ENCODE assay signal across 1 cellular context in the genomic region with DNA sequence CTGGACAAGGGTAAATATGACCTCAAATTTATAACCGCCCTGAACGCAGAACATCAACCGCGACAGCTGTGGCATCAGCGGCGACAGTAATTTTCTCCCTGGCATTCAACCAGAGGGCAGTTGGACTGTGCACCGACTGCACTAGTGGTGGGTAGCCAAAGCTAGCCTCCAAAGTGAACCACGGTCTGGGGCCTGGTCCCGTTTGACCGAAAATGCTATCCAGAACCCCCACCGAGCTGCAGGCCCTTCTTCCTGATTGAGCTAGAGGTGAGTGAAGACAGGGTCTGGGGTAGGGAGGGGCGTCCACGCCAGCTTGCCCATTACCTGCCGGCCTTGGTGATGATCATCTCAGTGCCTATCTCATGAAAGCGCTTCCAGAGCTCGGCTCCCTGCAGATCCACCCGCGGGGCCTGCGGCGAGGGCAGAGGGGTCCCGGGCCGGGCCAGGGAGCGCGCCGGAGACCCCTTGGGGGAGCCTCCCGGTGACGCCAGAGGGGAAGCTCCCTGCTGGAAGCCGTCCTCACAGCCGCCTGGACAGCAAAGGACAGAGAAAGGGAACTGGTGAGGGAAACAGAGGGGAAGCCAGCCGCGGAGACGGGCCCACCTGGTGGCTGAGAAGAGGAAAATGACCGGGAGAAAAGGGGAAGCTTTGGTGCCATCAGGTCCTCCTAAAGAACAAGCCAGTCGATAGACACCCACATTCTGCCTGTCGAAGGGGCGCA.
TF ChIP-seq lines count a peak whose summit lies in the region.

No MANE protein-coding gene starts in this region.

TF ChIP-seq in HepG2, 621 proteins besides CTCF, POLR2A, EP300 and RAD21 (continued from another document):
- TF ChIP-seq, protein P1, sequence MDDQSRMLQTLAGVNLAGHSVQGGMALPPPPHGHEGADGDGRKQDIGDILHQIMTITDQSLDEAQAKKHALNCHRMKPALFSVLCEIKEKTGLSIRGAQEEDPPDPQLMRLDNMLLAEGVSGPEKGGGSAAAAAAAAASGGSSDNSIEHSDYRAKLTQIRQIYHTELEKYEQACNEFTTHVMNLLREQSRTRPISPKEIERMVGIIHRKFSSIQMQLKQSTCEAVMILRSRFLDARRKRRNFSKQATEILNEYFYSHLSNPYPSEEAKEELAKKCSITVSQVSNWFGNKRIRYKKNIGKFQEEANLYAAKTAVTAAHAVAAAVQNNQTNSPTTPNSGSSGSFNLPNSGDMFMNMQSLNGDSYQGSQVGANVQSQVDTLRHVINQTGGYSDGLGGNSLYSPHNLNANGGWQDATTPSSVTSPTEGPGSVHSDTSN (CRISPR knock-in tag; IDR thresholded peaks at IDR 0.05; ENCODE audit: borderline replicate concordance): no peak
- peak; percentile 4; the same call in 1 of the 2 replicates for TF ChIP-seq STAG1 (CRISPR knock-in tag; IDR thresholded peaks at IDR 0.05)
